ENCODE assay signal across 15 cellular contexts in genomic region chr20:58340853-58341252, GRCh38. TPM values are rescaled to one million over a fixed set of nuclear protein-coding genes. Genes with fewer than 3 reads are reported as not detected.
DNase-seq lines count a peak whose midpoint lies in the region; ATAC-seq and TF ChIP-seq lines count a peak whose summit lies in the region.
"Had no signal": no experiment of that assay in that cellular context is flagged by ENCODE, and none has a peak within 500 bp of the region (broad histone marks: within the 10 kb centered on the region; RNA-seq: fewer than 3 reads in every experiment).

No MANE protein-coding gene starts in this region.

- TF ChIP-seq CTCF in PC-9 (conservative IDR thresholded peaks at IDR 0.05) (no peak), osteocyte (IDR thresholded peaks at IDR 0.05) (no peak), dorsolateral prefrontal cortex (IDR thresholded peaks at IDR 0.05 in 54 of 56, conservative IDR thresholded peaks at IDR 0.05 in 2 of 56; ENCODE audit: low read depth in 1 of 56, partially characterized antibody in 56 of 56) (no peak), left ventricle myocardium inferior (IDR thresholded peaks at IDR 0.05; ENCODE audit: borderline replicate concordance) (no peak)

- POLR2A ChIA-PET in PC-9 (lab: Charles Lee; ENCODE audit: unreplicated experiment): no interaction called here

- no peaks in the 10 kb centered on the region for H3K27me3 Mint-ChIP-seq in activated T-cell treated with anti-CD3 and anti-CD28 coated beads, Interleukin-2, amount 50 U/mL, for 72 hours (ENCODE audit: low read depth)
- H3K27me3 Mint-ChIP-seq in effector memory CD8-positive, alpha-beta T cell: no peaks in the 10 kb centered on the region
- no peaks in the 10 kb centered on the region for H3K27me3 Mint-ChIP-seq in osteocyte (ENCODE audit: unreplicated experiment)
- H3K27me3 Mint-ChIP-seq: memory B cell had no signal

- CTCF ChIA-PET in PC-9 (lab: Charles Lee): no interaction called here

- intact Hi-C loops in PC-9 (cut with micrococcal nuclease; ENCODE audit: unreplicated experiment) (no loop called here), dorsolateral prefrontal cortex (cut with DNase I) (no loop called here), left ventricle myocardium inferior (cut with micrococcal nuclease) (no loop called here)

- BruUV-seq in PC-9 (replicated peaks; lab: Mats Ljungman, UMichigan): no TSS peak

- H3K36me3 Mint-ChIP-seq in activated T-cell treated with anti-CD3 and anti-CD28 coated beads, Interleukin-2, amount 50 U/mL, for 72 hours (ENCODE audit: insufficient read depth in 2 of 2): peaks cover 4 to 15% of the 10 kb centered on the region in 2 donors
- H3K36me3 Mint-ChIP-seq in effector memory CD8-positive, alpha-beta T cell (ENCODE audit: insufficient read depth): peaks cover 20% of the 10 kb centered on the region
- peaks cover 9% of the 10 kb centered on the region for H3K36me3 Mint-ChIP-seq in osteocyte (ENCODE audit: unreplicated experiment)

- H4K20me1 ChIP-seq in PC-9 (ENCODE audit: insufficient read depth): no peaks in the 10 kb centered on the region; the same call in 1 of the 2 replicates

- H3K4me3 Mint-ChIP-seq in activated T-cell treated with anti-CD3 and anti-CD28 coated beads, Interleukin-2, amount 50 U/mL, for 72 hours: peak overlapping the region in 1 of 2 donors; percentile 29
- no peak overlapping the region for H3K4me3 Mint-ChIP-seq in effector memory CD8-positive, alpha-beta T cell
- no peak overlapping the region for H3K4me3 Mint-ChIP-seq in osteocyte (ENCODE audit: unreplicated experiment)
- H3K4me3 Mint-ChIP-seq: memory B cell had no signal

- H3K9me3 ChIP-seq in PC-9 (ENCODE audit: insufficient read depth, low read depth) (no peaks in the 10 kb centered on the region), left ventricle myocardium inferior (replicated peaks) (no peaks in the 10 kb centered on the region)
- H3K9me3 ChIP-seq: HAP-1, suprapubic skin had no signal

- H3K79me2 ChIP-seq in PC-9 (ENCODE audit: low read depth): peaks cover 75% of the 10 kb centered on the region

- peak in 1 of 2 donors; percentile 26 for ATAC-seq in activated T-cell treated with anti-CD3 and anti-CD28 coated beads, Interleukin-2, amount 50 U/mL, for 72 hours (replicated peaks in 1 of 2)
- ATAC-seq in effector memory CD8-positive, alpha-beta T cell (replicated peaks): no peak

- peaks cover 0 to 8% of the 10 kb centered on the region in 2 donors for H3K9me3 Mint-ChIP-seq in activated T-cell treated with anti-CD3 and anti-CD28 coated beads, Interleukin-2, amount 50 U/mL, for 72 hours
- no peaks in the 10 kb centered on the region for H3K9me3 Mint-ChIP-seq in effector memory CD8-positive, alpha-beta T cell
- peaks cover 5% of the 10 kb centered on the region for H3K9me3 Mint-ChIP-seq in osteocyte (ENCODE audit: unreplicated experiment)
- H3K9me3 Mint-ChIP-seq: memory B cell had no signal

- DNase-seq in activated T-cell treated with anti-CD3 and anti-CD28 coated beads, Interleukin-2, amount 50 U/mL, for 72 hours: no peak
- no peak for DNase-seq in activated T-cell treated with anti-CD3 and anti-CD28 coated beads, Interleukin-2, amount 50 U/mL, for 1 hour
- DNase-seq in PC-9 (no peak), osteocyte (ENCODE audit: extremely low spot score, unreplicated experiment) (no peak), dorsolateral prefrontal cortex (no peak), left ventricle myocardium inferior (no peak), occipital lobe (lab: John Stamatoyannopoulos, UW) (no peak)
- no peak for DNase-seq in effector memory CD8-positive, alpha-beta T cell
- DNase-seq: cortex of kidney, DMS153, NCI-H1930, RPMI8226 had no signal

- peak overlapping the region; percentile 46 for H3K4me2 ChIP-seq in PC-9

- H3K36me3 ChIP-seq in PC-9 (ENCODE audit: low read depth): peaks cover 28% of the 10 kb centered on the region
- peaks cover 14% of the 10 kb centered on the region for H3K36me3 ChIP-seq in left ventricle myocardium inferior

- H3K9me2 ChIP-seq in PC-9 (ENCODE audit: insufficient read depth): no peaks in the 10 kb centered on the region

- H2AFZ ChIP-seq in PC-9: no peak overlapping the region

- H3K27me3 ChIP-seq in PC-9 (ENCODE audit: insufficient read depth, low read depth) (no peaks in the 10 kb centered on the region), dorsolateral prefrontal cortex (no peaks in the 10 kb centered on the region), left ventricle myocardium inferior (ENCODE audit: low read depth) (no peaks in the 10 kb centered on the region)
- H3K27me3 ChIP-seq: suprapubic skin had no signal

- H3K4me1 ChIP-seq in PC-9 (replicated peaks; ENCODE audit: insufficient read depth) (peaks cover 48% of the 10 kb centered on the region), left ventricle myocardium inferior (peaks cover 10% of the 10 kb centered on the region)
- H3K4me1 ChIP-seq: HAP-1, suprapubic skin had no signal

- H3F3A ChIP-seq in PC-9 (ENCODE audit: insufficient read depth, low read depth): peaks cover 34% of the 10 kb centered on the region

- H3K4me3 ChIP-seq in PC-9: no peak overlapping the region
- no peak overlapping the region for H3K4me3 ChIP-seq in dorsolateral prefrontal cortex
- no peak overlapping the region for H3K4me3 ChIP-seq in left ventricle myocardium inferior
- H3K4me3 ChIP-seq: HAP-1, suprapubic skin had no signal

- H3K4me1 Mint-ChIP-seq in activated T-cell treated with anti-CD3 and anti-CD28 coated beads, Interleukin-2, amount 50 U/mL, for 72 hours (ENCODE audit: low read depth): peaks cover 30% of the 10 kb centered on the region
- H3K4me1 Mint-ChIP-seq in effector memory CD8-positive, alpha-beta T cell (ENCODE audit: low read depth in 2 of 2): peaks cover 33 to 55% of the 10 kb centered on the region in 2 donors
- peaks cover 23% of the 10 kb centered on the region for H3K4me1 Mint-ChIP-seq in osteocyte (ENCODE audit: unreplicated experiment)

- peak overlapping the region; percentile 29 for H3K27ac Mint-ChIP-seq in activated T-cell treated with anti-CD3 and anti-CD28 coated beads, Interleukin-2, amount 50 U/mL, for 72 hours
- H3K27ac Mint-ChIP-seq in effector memory CD8-positive, alpha-beta T cell: peak overlapping the region; percentile 7 to 71
- peak overlapping the region; percentile 73 for H3K27ac Mint-ChIP-seq in osteocyte (ENCODE audit: unreplicated experiment)
- H3K27ac Mint-ChIP-seq: memory B cell had no signal

- H3K27ac ChIP-seq in PC-9 (peak overlapping the region; percentile 71), dorsolateral prefrontal cortex (no peak overlapping the region), left ventricle myocardium inferior (replicated peaks) (no peak overlapping the region)
- H3K27ac ChIP-seq: suprapubic skin had no signal

RNA-seq across cellular contexts. Expression of gene RAB22A, which starts 31.3 kb away (rescaled TPM):
- 10 to 100 TPM; 12.3 to 13.2 TPM for total RNA-seq in activated T-cell treated with anti-CD3 and anti-CD28 coated beads, Interleukin-2, amount 50 U/mL, for 72 hours
- total RNA-seq in PC-9 (2021) (22.6 and 28.9 TPM in 2 replicates), osteocyte (21.3 and 25.2 TPM in 2 replicates), dorsolateral prefrontal cortex (10 to 100 TPM; 25.8 to 51.7 (median 38.9) TPM), left ventricle myocardium inferior (6.6 TPM), occipital lobe (28.2 TPM)

RNA-seq across cellular contexts. Expression of gene VAPB, which starts 48.2 kb away (rescaled TPM):
- total RNA-seq in activated T-cell treated with anti-CD3 and anti-CD28 coated beads, Interleukin-2, amount 50 U/mL, for 72 hours: 10 to 100 TPM; 45.8 to 55.3 TPM
- 73.0 and 80.6 TPM in 2 replicates for total RNA-seq in PC-9 (2021)
- total RNA-seq in osteocyte: 47.6 and 49.9 TPM in 2 replicates
- 100 to 1,000 TPM in 45 of 120 experiments, 10 to 100 TPM in 75; 59.1 to 124 (median 96.7) TPM for total RNA-seq in dorsolateral prefrontal cortex
- 72.6 TPM for total RNA-seq in left ventricle myocardium inferior
- total RNA-seq in occipital lobe: 18.2 TPM
